ENCODE assay signal across 24 cellular contexts in genomic region chr22:47465222-47465621, GRCh38.
DNase-seq lines count a peak whose midpoint lies in the region; ATAC-seq and TF ChIP-seq lines count a peak whose summit lies in the region.
"Had no signal": no experiment of that assay in that cellular context is flagged by ENCODE, and none has a peak within 500 bp of the region (broad histone marks: within the 10 kb centered on the region; RNA-seq: fewer than 3 reads in every experiment).

No MANE protein-coding gene starts in this region.

- H3K27ac ChIP-seq in HEK293 (ENCODE audit: extremely low read depth, low read depth, low read length) = no peak overlapping the region
- no peak overlapping the region for H3K27ac ChIP-seq in lung (ENCODE audit: low read depth in 1 of 2, low read length in 1 of 2)
- H3K27ac ChIP-seq in upper lobe of right lung = no peak overlapping the region
- H3K27ac ChIP-seq in vagina = no peak overlapping the region
- H3K27ac ChIP-seq: 22Rv1, BLaER1 had no signal

- H3K27me3 ChIP-seq in lung (ENCODE audit: control insufficient read depth, insufficient read depth) (no peaks in the 10 kb centered on the region), upper lobe of right lung (no peaks in the 10 kb centered on the region), vagina (no peaks in the 10 kb centered on the region)
- H3K27me3 ChIP-seq: BE2C, BLaER1 had no signal

- DNase-seq in lung (ENCODE audit: low spot score) (peak; percentile 15), mucosa of gallbladder (ENCODE audit: low spot score) (peak; percentile 2), upper lobe of right lung (no peak), A172 (ENCODE audit: low spot score) (no peak), vagina (ENCODE audit: extremely low spot score in 2 of 2) (no peak), NCI-H1048 (lab: John Stamatoyannopoulos, UW) (no peak)
- DNase-seq: ACHN; BE2C; C1 segment of cervical spinal cord; CD4-positive, alpha-beta memory T cell; CD4-positive, CD25-positive, alpha-beta regulatory T cell; CD8-positive, alpha-beta memory T cell; COR-L47; DMS 273 treated with DMSO at 0.1 percent for 48 hours; DMS153; DMS53; DMS79; DND-41; EL; GDM1 had no signal

- 87 to 89% methylated on average over 8 of the region's 8 CpGs for WGBS in lung, 2 donors

- H3K9me3 ChIP-seq in HEK293 (ENCODE audit: control insufficient read depth, insufficient read depth, low read depth, low read length) (peaks cover 2% of the 10 kb centered on the region; the same call in 1 of the 2 replicates), lung (ENCODE audit: control insufficient read depth in 2 of 2, insufficient read depth in 1 of 2, low read length in 1 of 2) (peaks cover 2 to 10% of the 10 kb centered on the region in 2 donors), upper lobe of right lung (no peaks in the 10 kb centered on the region), vagina (peaks cover 4% of the 10 kb centered on the region)
- H3K9me3 ChIP-seq: BE2C had no signal

- H3K36me3 ChIP-seq in HEK293 (ENCODE audit: control insufficient read depth in 2 of 2, insufficient read depth in 1 of 2, low read length in 2 of 2) (no peaks in the 10 kb centered on the region), lung (ENCODE audit: control insufficient read depth in 2 of 2, insufficient read depth in 2 of 2, low read length in 2 of 2) (no peaks in the 10 kb centered on the region), upper lobe of right lung (no peaks in the 10 kb centered on the region), vagina (no peaks in the 10 kb centered on the region)
- H3K36me3 ChIP-seq: BE2C, BLaER1 had no signal

- no peak for ATAC-seq in lung (ENCODE audit: insufficient read depth, low FRiP score)
- ATAC-seq in upper lobe of right lung = peak; percentile 29
- ATAC-seq: GM12878 had no signal

- no peak for TF ChIP-seq POLR2A in vagina (IDR thresholded peaks at IDR 0.05)

- intact Hi-C loops in upper lobe of right lung (cut with DNase I) = no loop called here
- intact Hi-C loops in vagina (cut with DNase I) = no loop called here

- POLR2A ChIA-PET in HEK293 (lab: Yijun Ruan, JAX) = no interaction called here

- CTCF ChIA-PET in HEK293 (lab: Yijun Ruan, JAX) = no interaction called here

- no peak for TF ChIP-seq CTCF in HEK293 (tag by site-specific recombination; IDR thresholded peaks at IDR 0.05)
- no peak for TF ChIP-seq CTCF in lung (IDR thresholded peaks at IDR 0.05; ENCODE audit: control extremely low read depth, extremely low read depth)
- no peak for TF ChIP-seq CTCF in upper lobe of right lung (IDR thresholded peaks at IDR 0.05)
- TF ChIP-seq CTCF in vagina (IDR thresholded peaks at IDR 0.05) = no peak

- H3K4me1 ChIP-seq in HEK293 (ENCODE audit: control insufficient read depth, insufficient read depth, low read length) = no peaks in the 10 kb centered on the region
- no peaks in the 10 kb centered on the region for H3K4me1 ChIP-seq in lung (ENCODE audit: control insufficient read depth in 2 of 2, insufficient read depth in 2 of 2, low read length in 2 of 2)
- H3K4me1 ChIP-seq in upper lobe of right lung = no peaks in the 10 kb centered on the region
- no peaks in the 10 kb centered on the region for H3K4me1 ChIP-seq in vagina
- H3K4me1 ChIP-seq: BE2C, BLaER1 had no signal

- H3K4me3 ChIP-seq in HEK293 (ENCODE audit: low read depth, low read length) (no peak overlapping the region), lung (no peak overlapping the region), upper lobe of right lung (no peak overlapping the region), vagina (no peak overlapping the region)
- H3K4me3 ChIP-seq: BLaER1, GM12878 had no signal

TF ChIP-seq in HEK293, 187 proteins besides CTCF, POLR2A, EP300 and RAD21:
- TF ChIP-seq ZNF514 (tag by site-specific recombination; IDR thresholded peaks at IDR 0.05) (no peak), SCRT2 (tag by site-specific recombination; IDR thresholded peaks at IDR 0.05) (peak; percentile 29; the same call in 1 of the 2 replicates)

Comparison
In these comparisons a context has a peak if more than half of its experiments do, and no peak if none do; other contexts are left out.
1. DNase-seq: peak in lung (single experiment) and mucosa of gallbladder (single experiment); none in upper lobe of right lung (single experiment), A172 (single experiment), vagina (0 of 2) and NCI-H1048 (single experiment).